ENCODE assay signal across 11 cellular contexts in genomic region chr15:96047255-96047931, GRCh38.
A peak's percentile ranks its signal among the peaks of the same experiment; 100 is the strongest.
DNase-seq lines count a peak whose midpoint lies in the region.
"Had no signal": no experiment of that assay in that cellular context is flagged by ENCODE, and none has a peak within 500 bp of the region (broad histone marks: within the 10 kb centered on the region; RNA-seq: fewer than 3 reads in every experiment).

No MANE protein-coding gene starts in this region.

- DNase-seq in Daoy (ENCODE audit: low read depth) = peak; percentile 65
- peak; percentile 7 for DNase-seq in T1000 (lab: John Stamatoyannopoulos, UW)
- peak; percentile 22 for DNase-seq in glomerular visceral epithelial cell (ENCODE audit: extremely low spot score)
- DNase-seq in renal cortical epithelial cell (ENCODE audit: low read depth) = peak; percentile 59
- no peak for DNase-seq in anterior cingulate cortex (lab: John Stamatoyannopoulos, UW)
- DNase-seq in SK-N-DZ (ENCODE audit: low spot score) = no peak
- DNase-seq in NCI-H2107 (lab: John Stamatoyannopoulos, UW) = no peak
- no peak for DNase-seq in activated T-cell treated with anti-CD3 and anti-CD28 coated beads, Interleukin-2, amount 50 U/mL, for 48 hours
- DNase-seq: activated gamma-delta T cell treated with Interleukin-2 at 50 U/mL for 16 hours, natural killer cell, NCI-H748 treated with DMSO at 0.1 percent for 48 hours had no signal

Comparison
In these comparisons a context has a peak if more than half of its experiments do, and no peak if none do; other contexts are left out.
1. DNase-seq: peak in Daoy (single experiment), T1000 (single experiment), glomerular visceral epithelial cell (single experiment) and renal cortical epithelial cell (single experiment); none in anterior cingulate cortex (0 of 58), SK-N-DZ (single experiment), NCI-H2107 (single experiment) and activated T-cell treated with anti-CD3 and anti-CD28 coated beads, Interleukin-2, amount 50 U/mL, for 48 hours (0 of 2).